ENCODE assay signal across 15 cellular contexts in the genomic region with DNA sequence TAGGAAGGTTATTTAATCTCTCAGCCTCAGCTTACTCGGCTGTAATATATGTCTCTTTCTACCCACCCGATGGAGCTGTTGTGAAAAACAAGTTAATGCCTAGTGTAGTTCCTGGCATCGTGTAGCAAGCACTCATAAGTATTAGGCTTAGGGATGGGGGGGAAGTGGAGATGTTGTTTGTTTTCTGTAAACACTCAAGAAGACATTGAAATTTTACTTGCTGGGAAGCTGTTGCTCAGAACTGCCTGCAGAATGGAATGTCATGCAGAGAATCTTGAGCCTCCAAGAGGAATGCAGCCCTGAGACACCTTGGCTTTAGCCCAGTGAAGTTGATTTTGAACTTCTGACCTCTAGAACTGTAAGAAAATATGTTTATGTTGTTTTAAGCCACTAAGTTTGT. TPM values are rescaled to one million over a fixed set of nuclear protein-coding genes. Genes with fewer than 3 reads are reported as not detected.
A peak's percentile ranks its signal among the peaks of the same experiment; 100 is the strongest.
DNase-seq lines count a peak whose midpoint lies in the region; FAIRE-seq and TF ChIP-seq lines count a peak whose summit lies in the region.
"Had no signal": no experiment of that assay in that cellular context is flagged by ENCODE, and none has a peak within 500 bp of the region (broad histone marks: within the 10 kb centered on the region; RNA-seq: fewer than 3 reads in every experiment).

No MANE protein-coding gene starts in this region.

- FAIRE-seq in astrocyte (lab: Jason Lieb, UNC): no peak
- FAIRE-seq: frontal cortex had no signal

- H3K36me3 Mint-ChIP-seq in astrocyte (ENCODE audit: low read depth, unreplicated experiment): no peaks in the 10 kb centered on the region

- in situ Hi-C loops in GM23248 (cut with MboI): no loop called here

- H2AFZ ChIP-seq in GM23248 (no peak overlapping the region), astrocyte (ENCODE audit: low read depth, low read length) (no peak overlapping the region)

- peak; percentile 52 for DNase-seq in AG04449 (ENCODE audit: low read depth, low spot score)
- peak; percentile 47 for DNase-seq in GM23248
- peak; percentile 37 for DNase-seq in astrocyte (ENCODE audit: low read depth)
- DNase-seq in kidney tubule cell (ENCODE audit: low spot score): peak; percentile 30
- no peak for DNase-seq in NOMO-1 (lab: John Stamatoyannopoulos, UW; ENCODE audit: unreplicated experiment in 2 of 2)
- no peak for DNase-seq in NCI-H1048 (lab: John Stamatoyannopoulos, UW)
- no peak for DNase-seq in glomerular visceral epithelial cell (ENCODE audit: extremely low spot score)
- DNase-seq in stimulated activated CD4-positive, alpha-beta T cell treated with anti-CD3 and anti-CD28 coated beads, Interleukin-1b, Interleukin-23, amount 100 ng/mL, for 48 hours: no peak
- DNase-seq: activated CD4-positive, alpha-beta T cell treated with anti-CD3 and anti-CD28 coated beads, Interleukin-2, amount 50 U/mL, for 4 hours; C1 segment of cervical spinal cord; NCI-H1436 treated with DMSO at 0.1 percent for 48 hours; NCI-H774; tibial artery had no signal

- H3K9ac ChIP-seq in GM23248: no peak overlapping the region
- no peak overlapping the region for H3K9ac ChIP-seq in astrocyte (ENCODE audit: low read length)

- POLR2A ChIA-PET in AG04449 (lab: Yijun Ruan, JAX): no interaction called here

- no peak for TF ChIP-seq CTCF in AG04449 (IDR thresholded peaks at IDR 0.05; ENCODE audit: insufficient read depth, low read length, missing control alignments)
- no peak for TF ChIP-seq CTCF in astrocyte (IDR thresholded peaks at IDR 0.05; ENCODE audit: insufficient read depth, low read depth, low read length)

- WGBS in GM23248 (ENCODE audit: low coverage in 1 of 2, low lambda C conversion rate in 2 of 2, missing lambda C conversion rate in 2 of 2), 2 experiments: 5 to 6% methylated on average over 3 of the region's 3 CpGs

- H3K4me3 ChIP-seq in AG04449 (ENCODE audit: low read depth, low read length) (no peak overlapping the region), GM23248 (no peak overlapping the region), astrocyte (ENCODE audit: insufficient read depth, low read depth, low read length) (no peak overlapping the region)
- H3K4me3 ChIP-seq: prostate gland, tibial artery had no signal

- H3K27ac ChIP-seq in GM23248 (no peak overlapping the region), astrocyte (ENCODE audit: low read depth, low read length) (no peak overlapping the region)
- H3K27ac ChIP-seq: prostate gland, tibial artery had no signal

- H3K36me3 ChIP-seq in GM23248 (ENCODE audit: low read depth) (no peaks in the 10 kb centered on the region), astrocyte (ENCODE audit: insufficient read depth, low read length) (no peaks in the 10 kb centered on the region)
- H3K36me3 ChIP-seq: prostate gland, tibial artery had no signal

- peaks cover 4% of the 10 kb centered on the region for H3K9me3 Mint-ChIP-seq in astrocyte (ENCODE audit: unreplicated experiment)

- H3K4me1 Mint-ChIP-seq in astrocyte (ENCODE audit: low read depth, unreplicated experiment): peaks cover 21% of the 10 kb centered on the region

- peaks cover 14% of the 10 kb centered on the region for H3K4me1 ChIP-seq in GM23248 (ENCODE audit: insufficient read depth)
- H3K4me1 ChIP-seq in astrocyte (ENCODE audit: insufficient read depth, low read length): no peaks in the 10 kb centered on the region

- H3K27ac Mint-ChIP-seq in astrocyte (ENCODE audit: unreplicated experiment): no peak overlapping the region

- H3K9me3 ChIP-seq in GM23248 (ENCODE audit: low read depth) (no peaks in the 10 kb centered on the region), astrocyte (ENCODE audit: insufficient read depth, low read depth, low read length) (no peaks in the 10 kb centered on the region)
- H3K9me3 ChIP-seq: prostate gland, tibial artery had no signal

- CTCF ChIA-PET in AG04449 (lab: Yijun Ruan, JAX): interaction anchor here (1.2 kb wide), 1 partner anchor 20 kb away, joined by 5 read pairs; no protein-coding TSS in a partner anchor

- 0 out of 2 replicates have a peak, but pooled peaks cover 6% of the 10 kb centered on the region for H3F3A ChIP-seq in GM23248 (ENCODE audit: insufficient read depth)

- H3K9me2 ChIP-seq in GM23248 (ENCODE audit: insufficient read depth): no peaks in the 10 kb centered on the region

- no peak overlapping the region for H3K4me3 Mint-ChIP-seq in astrocyte (ENCODE audit: unreplicated experiment)

- H3K4me2 ChIP-seq in GM23248 (ENCODE audit: unreplicated experiment) (no peak overlapping the region), astrocyte (ENCODE audit: low read length) (peak overlapping the region; percentile 13)

- H4K20me1 ChIP-seq in GM23248 (ENCODE audit: insufficient read depth) (no peaks in the 10 kb centered on the region), astrocyte (ENCODE audit: insufficient read depth, low read length) (no peaks in the 10 kb centered on the region)

- H3K27me3 ChIP-seq in GM23248 (replicated peaks; ENCODE audit: insufficient read depth): no peaks in the 10 kb centered on the region; the same call in 1 of the 2 replicates
- peaks cover 16% of the 10 kb centered on the region for H3K27me3 ChIP-seq in astrocyte (ENCODE audit: insufficient read depth, low read length)
- H3K27me3 ChIP-seq: tibial artery had no signal

- H3K79me2 ChIP-seq in GM23248 (ENCODE audit: insufficient read depth) (no peaks in the 10 kb centered on the region), astrocyte (ENCODE audit: insufficient read depth, low read length) (no peaks in the 10 kb centered on the region)

- peaks cover 24% of the 10 kb centered on the region for H3K27me3 Mint-ChIP-seq in astrocyte (ENCODE audit: low read depth, unreplicated experiment)

RNA-seq across cellular contexts. Expression of gene MFAP3, which starts 53.6 kb away (rescaled TPM):
- 88.8 and 110 TPM in 2 replicates for total RNA-seq in GM23248 (2014; rRNA removed; shearing (Covaris generic))
- polyA plus RNA-seq in GM23248 (2016; fragmentation: Nextera tagmentation; extraction: Ambion mirVana): 20.5 and 22.5 TPM in 2 replicates
- 45.8 and 46.8 TPM in 2 replicates for total RNA-seq in astrocyte

RNA-seq across cellular contexts. Expression of gene FAM114A2, which starts 53.6 kb away (rescaled TPM):
- 20.2 and 24.8 TPM in 2 replicates for total RNA-seq in GM23248 (2014; rRNA removed; shearing (Covaris generic))
- polyA plus RNA-seq in GM23248 (2016; fragmentation: Nextera tagmentation; extraction: Ambion mirVana): 25.3 and 27.0 TPM in 2 replicates
- 29.7 and 31.8 TPM in 2 replicates for total RNA-seq in astrocyte

Comparison
In these comparisons a context has a peak if more than half of its experiments do, and no peak if none do; other contexts are left out.
1. DNase-seq: peak in AG04449 (single experiment), GM23248 (single experiment), astrocyte (single experiment) and kidney tubule cell (single experiment); none in NOMO-1 (0 of 2), NCI-H1048 (single experiment), glomerular visceral epithelial cell (single experiment) and stimulated activated CD4-positive, alpha-beta T cell treated with anti-CD3 and anti-CD28 coated beads, Interleukin-1b, Interleukin-23, amount 100 ng/mL, for 48 hours (single experiment).